17 cellular contexts compared by ENCODE assay signal in the genomic region with DNA sequence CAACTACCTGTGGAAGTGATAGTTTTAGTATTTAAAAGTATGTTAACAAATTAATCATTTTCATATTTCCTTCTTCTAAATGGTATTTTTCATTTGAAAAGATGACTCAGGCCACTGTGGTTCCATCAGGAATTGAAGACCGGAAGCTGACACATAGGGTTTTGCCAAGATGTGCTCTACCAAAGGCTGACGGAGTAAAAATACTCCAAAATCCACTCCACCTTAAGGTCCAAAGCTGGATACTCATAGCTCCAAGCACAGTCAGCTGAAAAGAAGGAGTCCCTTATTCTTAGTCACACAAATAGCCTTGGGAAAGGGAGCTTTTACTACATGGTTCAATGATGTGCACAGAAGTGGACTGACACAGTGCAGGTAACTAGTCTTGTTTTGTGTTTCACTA.
DNase-seq lines count a peak whose midpoint lies in the region; ATAC-seq, FAIRE-seq and TF ChIP-seq lines count a peak whose summit lies in the region.
"Had no signal": no experiment of that assay in that cellular context is flagged by ENCODE, and none has a peak within 500 bp of the region (broad histone marks: within the 10 kb centered on the region; RNA-seq: fewer than 3 reads in every experiment).

No MANE protein-coding gene starts in this region.

- ATAC-seq in RWPE2 (ENCODE audit: low read depth): peak; percentile 99
- ATAC-seq in HG02938 (IDR thresholded peaks at IDR 0.05; ENCODE audit: unreplicated experiment): no peak

- H3K4me3 ChIP-seq in RWPE2 (ENCODE audit: severe bottlenecking) (no peak overlapping the region), bronchial epithelial cell (ENCODE audit: low read depth, low read length) (no peak overlapping the region), OCI-LY7 (ENCODE audit: low read depth, low read length, poor library complexity, severe bottlenecking) (no peak overlapping the region)
- H3K4me3 ChIP-seq: BLaER1 treated with 17β-estradiol and CSF1 and Interleukin-3, amounts not matched to agents 10 nM and 100 nM; HAP-1 had no signal

- H3K27ac ChIP-seq in RWPE2 (ENCODE audit: poor library complexity, severe bottlenecking): peak overlapping the region; percentile 55
- no peak overlapping the region for H3K27ac ChIP-seq in OCI-LY7 (ENCODE audit: low read depth, low read length, poor library complexity, severe bottlenecking)
- H3K27ac ChIP-seq: BLaER1 treated with 17β-estradiol and CSF1 and Interleukin-3, amounts not matched to agents 10 nM and 100 nM had no signal

- peak; percentile 92 for DNase-seq in HT1080 (ENCODE audit: low read depth)
- DNase-seq in RWPE2 (ENCODE audit: low spot score): no peak
- DNase-seq in bronchial epithelial cell (ENCODE audit: low read depth): peak; percentile 62
- peak; percentile 56 for DNase-seq in urothelium cell line (ENCODE audit: low spot score)
- DNase-seq in NCI-H446 (lab: John Stamatoyannopoulos, UW): no peak
- no peak for DNase-seq in OCI-LY7 (ENCODE audit: low spot score)
- DNase-seq: DMS 273 treated with DMSO at 0.1 percent for 48 hours, KG1, MM.1S, NCI-H1105 treated with DMSO at 0.1 percent for 48 hours, NCI-H187 treated with DMSO at 0.1 percent for 48 hours, NCI-H510A, NCI-H82, T-helper 1 cell had no signal

- H3K4me1 ChIP-seq in RWPE2 (ENCODE audit: insufficient read depth, poor library complexity, severe bottlenecking): peaks cover 10% of the 10 kb centered on the region
- H3K4me1 ChIP-seq in OCI-LY7 (ENCODE audit: insufficient read depth, low read length, poor library complexity, severe bottlenecking): no peaks in the 10 kb centered on the region
- H3K4me1 ChIP-seq: HAP-1 had no signal

- no TSS peak for BruUV-seq in OCI-LY7 (replicated peaks; lab: Mats Ljungman, UMichigan)

- no peak overlapping the region for H3K4me2 ChIP-seq in OCI-LY7 (ENCODE audit: low read length)
- H3K4me2 ChIP-seq: BLaER1 treated with 17β-estradiol and CSF1 and Interleukin-3, amounts not matched to agents 10 nM and 100 nM had no signal

- no peak for TF ChIP-seq CTCF in RWPE2 (IDR thresholded peaks at IDR 0.05; ENCODE audit: poor library complexity, severe bottlenecking)
- TF ChIP-seq CTCF in bronchial epithelial cell (IDR thresholded peaks at IDR 0.05; ENCODE audit: insufficient read depth, low read length, severe bottlenecking): no peak
- TF ChIP-seq CTCF in OCI-LY7 (conservative IDR thresholded peaks at IDR 0.05; ENCODE audit: low read length): no peak

- intact Hi-C loops in OCI-LY7 (cut with micrococcal nuclease; ENCODE audit: unreplicated experiment): no loop called here

- H3K27me3 ChIP-seq in RWPE2 (ENCODE audit: insufficient read depth, poor library complexity, severe bottlenecking) (no peaks in the 10 kb centered on the region), bronchial epithelial cell (ENCODE audit: control insufficient read depth, insufficient read depth, low read length) (no peaks in the 10 kb centered on the region)
- H3K27me3 ChIP-seq: BLaER1 treated with 17β-estradiol and CSF1 and Interleukin-3, amounts not matched to agents 10 nM and 100 nM had no signal

- H4K20me1 ChIP-seq in OCI-LY7 (ENCODE audit: insufficient read depth, low read length): no peaks in the 10 kb centered on the region
- H4K20me1 ChIP-seq: BLaER1 treated with 17β-estradiol and CSF1 and Interleukin-3, amounts not matched to agents 10 nM and 100 nM had no signal

- H3K9me3 ChIP-seq in RWPE2 (ENCODE audit: severe bottlenecking): no peaks in the 10 kb centered on the region
- no peaks in the 10 kb centered on the region for H3K9me3 ChIP-seq in OCI-LY7 (ENCODE audit: low read length)
- H3K9me3 ChIP-seq: BLaER1 treated with 17β-estradiol and CSF1 and Interleukin-3, amounts not matched to agents 10 nM and 100 nM; HAP-1 had no signal

- H2AFZ ChIP-seq in OCI-LY7 (ENCODE audit: low read length): no peak overlapping the region

- no peaks in the 10 kb centered on the region for H3K9me2 ChIP-seq in OCI-LY7 (ENCODE audit: insufficient read depth, low read length)

- CTCF ChIA-PET in OCI-LY7 (lab: Charles Lee; ENCODE audit: unreplicated experiment): no interaction called here

- no peaks in the 10 kb centered on the region for H3K79me2 ChIP-seq in OCI-LY7 (ENCODE audit: insufficient read depth, low read depth, low read length)

- FAIRE-seq in bronchial epithelial cell (lab: Jason Lieb, UNC) (no peak), urothelium cell line (lab: Jason Lieb, UNC) (peak; percentile 48)

- H3K36me3 ChIP-seq in RWPE2 (ENCODE audit: low read depth) (no peaks in the 10 kb centered on the region), bronchial epithelial cell (ENCODE audit: control insufficient read depth, insufficient read depth, low read length) (no peaks in the 10 kb centered on the region), OCI-LY7 (ENCODE audit: insufficient read depth, low read length) (no peaks in the 10 kb centered on the region)
- H3K36me3 ChIP-seq: BLaER1 treated with 17β-estradiol and CSF1 and Interleukin-3, amounts not matched to agents 10 nM and 100 nM; HAP-1 had no signal

- POLR2A ChIA-PET in OCI-LY7 (lab: Charles Lee): interaction anchor here (0.6 to 1.3 kb wide), 3 partner anchors 9 to 1552 kb away, joined by 3 read pairs; no protein-coding TSS in a partner anchor

Comparison
In these comparisons a context has a peak if more than half of its experiments do, and no peak if none do; other contexts are left out.
1. DNase-seq: peak in HT1080 (single experiment), bronchial epithelial cell (single experiment) and urothelium cell line (single experiment); none in RWPE2 (single experiment), NCI-H446 (0 of 2) and OCI-LY7 (single experiment).